Comparison of ENCODE assay signal across 1 cellular context in genomic region chr6:6684365-6684833, GRCh38.
TF ChIP-seq lines count a peak whose summit lies in the region.

No MANE protein-coding gene starts in this region.

TF ChIP-seq in K562, 482 proteins besides CTCF, POLR2A, EP300 and RAD21 (continued from another document and continues in another):
- TF ChIP-seq POLR2B (IDR thresholded peaks at IDR 0.05; ENCODE audit: low read depth, partially characterized antibody) (no peak), HLTF (IDR thresholded peaks at IDR 0.05) (no peak), MAFF (IDR thresholded peaks at IDR 0.05; ENCODE audit: low read length) (no peak), HMBOX1 (IDR thresholded peaks at IDR 0.05) (peak; percentile 65; the same call in 1 of the 2 replicates), THRAP3 (IDR thresholded peaks at IDR 0.05; ENCODE audit: borderline replicate concordance) (no peak), PRDM10 (IDR thresholded peaks at IDR 0.05; ENCODE audit: partially characterized antibody) (no peak), GABPA (tag; conservative IDR thresholded peaks at IDR 0.05; ENCODE audit: low read depth) (no peak), ZSCAN32 (CRISPR knock-in tag; IDR thresholded peaks at IDR 0.05) (no peak), ZNF212 (CRISPR knock-in tag; IDR thresholded peaks at IDR 0.05) (no peak), ZFX (CRISPR knock-in tag; IDR thresholded peaks at IDR 0.05) (no peak), SMARCA5 (IDR thresholded peaks at IDR 0.05) (no peak), KAT8 (IDR thresholded peaks at IDR 0.05; ENCODE audit: low read depth) (no peak), ARID1B (IDR thresholded peaks at IDR 0.05) (peak; percentile 95), TEAD4 (IDR thresholded peaks at IDR 0.05; ENCODE audit: low read length) (peak; percentile 96), TEAD4 (CRISPR knock-in tag; IDR thresholded peaks at IDR 0.05; ENCODE audit: borderline replicate concordance) (no peak), PHTF2 (CRISPR knock-in tag; IDR thresholded peaks at IDR 0.05) (no peak), E2F4 (CRISPR knock-in tag; IDR thresholded peaks at IDR 0.05; ENCODE audit: low read depth) (no peak), ID3 (CRISPR knock-in tag; IDR thresholded peaks at IDR 0.05) (no peak), ID3 (tag; IDR thresholded peaks at IDR 0.05) (peak; percentile 59; the same call in 1 of the 2 replicates), MTA1 (IDR thresholded peaks at IDR 0.05; ENCODE audit: borderline replicate concordance) (peak; percentile 81), FOXJ2 (tag; IDR thresholded peaks at IDR 0.05) (no peak), ZBTB26 (CRISPR knock-in tag; IDR thresholded peaks at IDR 0.05) (no peak), BCOR (IDR thresholded peaks at IDR 0.05) (peak; percentile 68), ZNF263 (CRISPR knock-in tag; IDR thresholded peaks at IDR 0.05; ENCODE audit: borderline replicate concordance) (no peak), GABPB2 (CRISPR knock-in tag; conservative IDR thresholded peaks at IDR 0.05) (no peak), STAG1 (CRISPR knock-in tag; IDR thresholded peaks at IDR 0.05; ENCODE audit: borderline replicate concordance) (no peak), TSC22D4 (tag; IDR thresholded peaks at IDR 0.05) (no peak), ZBTB33 (CRISPR knock-in tag; IDR thresholded peaks at IDR 0.05) (no peak), NCOA6 (IDR thresholded peaks at IDR 0.05) (no peak), HEY1 (CRISPR knock-in tag; IDR thresholded peaks at IDR 0.05; ENCODE audit: borderline replicate concordance) (no peak), HDAC8 (tag; IDR thresholded peaks at IDR 0.05) (no peak), ESRRA (IDR thresholded peaks at IDR 0.05; ENCODE audit: borderline replicate concordance, low read depth) (peak; percentile 88; the same call in 1 of the 2 replicates), ZNF778 (CRISPR knock-in tag; IDR thresholded peaks at IDR 0.05) (no peak), OTX1 (CRISPR knock-in tag; IDR thresholded peaks at IDR 0.05) (0 out of 2 replicates have a peak, but pooled peaks have one; percentile 70), NFE2 (IDR thresholded peaks at IDR 0.05; ENCODE audit: low read depth) (peak; percentile 1; the same call in 1 of the 2 replicates), DLX4 (CRISPR knock-in tag; IDR thresholded peaks at IDR 0.05) (no peak), FOXA1 (IDR thresholded peaks at IDR 0.05; ENCODE audit: borderline replicate concordance) (no peak), USF1 (CRISPR knock-in tag; IDR thresholded peaks at IDR 0.05) (peak; percentile 92), LEF1 (IDR thresholded peaks at IDR 0.05) (peak; percentile 76), NR2F6 (CRISPR knock-in tag; IDR thresholded peaks at IDR 0.05) (no peak), NBN (IDR thresholded peaks at IDR 0.05; ENCODE audit: low read depth) (peak; percentile 64; the same call in 1 of the 2 replicates), CC2D1A (IDR thresholded peaks at IDR 0.05) (peak; percentile 61), FOSL1 (tag; conservative IDR thresholded peaks at IDR 0.05) (peak; percentile 60), SLC30A9 (CRISPR knock-in tag; IDR thresholded peaks at IDR 0.05) (no peak), STAT6 (CRISPR knock-in tag; IDR thresholded peaks at IDR 0.05) (peak; percentile 49; the same call in 1 of the 2 replicates), GTF2E2 (tag; IDR thresholded peaks at IDR 0.05) (no peak), DIDO1 (tag; IDR thresholded peaks at IDR 0.05; ENCODE audit: low read depth) (no peak), SMARCB1 (IDR thresholded peaks at IDR 0.05; ENCODE audit: insufficient read length, low read depth) (no peak), STAT5B (CRISPR knock-in tag; IDR thresholded peaks at IDR 0.05) (no peak), RBM34 (IDR thresholded peaks at IDR 0.05; ENCODE audit: borderline replicate concordance, insufficient read depth, low read length) (no peak), MYC (IDR thresholded peaks at IDR 0.05; ENCODE audit: low read depth, low read length) (peak; percentile 64; the same call in 1 of the 2 replicates), MYC (CRISPR knock-in tag; IDR thresholded peaks at IDR 0.05; ENCODE audit: borderline replicate concordance, low read depth) (no peak), MCM3 (IDR thresholded peaks at IDR 0.05) (no peak), TCF3 (CRISPR knock-in tag; IDR thresholded peaks at IDR 0.05) (peak; percentile 96), HNRNPH1 (optimal IDR thresholded peaks at IDR 0.05; ENCODE audit: low read depth, low read length) (no peak), ZNF830 (CRISPR knock-in tag; IDR thresholded peaks at IDR 0.05) (no peak), FOXK1 (CRISPR knock-in tag; IDR thresholded peaks at IDR 0.05; ENCODE audit: borderline replicate concordance) (no peak), ARID2 (IDR thresholded peaks at IDR 0.05) (no peak)
